ENCODE assay signal across 8 cellular contexts in the genomic region with DNA sequence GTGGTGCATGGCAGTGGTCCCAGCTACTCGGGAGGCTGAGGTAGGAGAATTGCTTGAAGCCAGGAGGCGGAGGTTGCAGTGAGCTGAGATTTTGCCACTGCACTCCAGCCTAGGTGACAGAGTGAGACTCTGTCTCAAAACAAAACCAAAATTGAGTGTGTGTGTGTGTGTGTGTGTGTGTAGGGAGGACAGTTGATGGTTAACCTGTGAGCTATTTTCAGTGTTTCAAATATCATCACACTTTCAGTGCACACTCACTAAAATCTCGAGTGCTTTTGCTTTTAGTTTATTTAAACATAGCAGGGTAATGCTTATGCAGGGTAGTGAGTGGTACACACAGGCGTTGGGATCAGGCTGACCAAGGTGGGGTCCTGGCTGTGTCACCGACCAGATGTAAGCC.
ATAC-seq lines count a peak whose summit lies in the region.
"Not testable (repeated sequence)": the region's sequence is repeated elsewhere in the genome, so short reads cannot be mapped to it uniquely, and the experiment has no call there.

No MANE protein-coding gene starts in this region.

- not testable (repeated sequence) for H3K9ac ChIP-seq in iPS-20b (ENCODE audit: low read depth, low read length)

- not testable (repeated sequence) for H3K27ac ChIP-seq in iPS-20b (ENCODE audit: low read length)

- ATAC-seq in GM18502 (IDR thresholded peaks at IDR 0.05; ENCODE audit: poor library complexity, unreplicated experiment) = peak; percentile 91
- ATAC-seq in GM18909 (IDR thresholded peaks at IDR 0.05; ENCODE audit: poor library complexity, unreplicated experiment) = peak; percentile 87
- ATAC-seq in GM19463 (IDR thresholded peaks at IDR 0.05; ENCODE audit: unreplicated experiment) = peak; percentile 90
- ATAC-seq in GM21619 (IDR thresholded peaks at IDR 0.05; ENCODE audit: unreplicated experiment) = peak; percentile 91
- ATAC-seq in HG02870 (IDR thresholded peaks at IDR 0.05; ENCODE audit: unreplicated experiment) = peak; percentile 87
- ATAC-seq in HG03103 (IDR thresholded peaks at IDR 0.05; ENCODE audit: low read depth, unreplicated experiment) = peak; percentile 65
- ATAC-seq in HG03460 (IDR thresholded peaks at IDR 0.05; ENCODE audit: unreplicated experiment) = peak; percentile 88

- not testable (repeated sequence) for H3K27me3 ChIP-seq in iPS-20b (ENCODE audit: insufficient read depth, low read length)

- not testable (repeated sequence) for H3K9me3 ChIP-seq in iPS-20b (ENCODE audit: insufficient read depth, low read depth, low read length)

- H3K4me1 ChIP-seq in iPS-20b (ENCODE audit: insufficient read depth, low read length) = peaks cover 21% of the 10 kb centered on the region; the same call in 1 of the 2 replicates

- peak overlapping the region; percentile 26; the same call in 1 of the 2 replicates for H3K4me3 ChIP-seq in iPS-20b (ENCODE audit: low read length)

- not testable (repeated sequence) for H3K36me3 ChIP-seq in iPS-20b (ENCODE audit: insufficient read depth, low read depth, low read length)
